In genomic region chr5:83931969-83932368, GRCh38 we compare ENCODE assay signal across 28 cellular contexts.
"Had no signal": no experiment of that assay in that cellular context is flagged by ENCODE, and none has a peak within 500 bp of the region (broad histone marks: within the 10 kb centered on the region; RNA-seq: fewer than 3 reads in every experiment).

No MANE protein-coding gene starts in this region.

- ATAC-seq: esophagus mucosa; foreskin keratinocyte; gastroesophageal sphincter; heart left ventricle; left lobe of liver; mucosa of descending colon; naive thymus-derived CD4-positive, alpha-beta T cell; sciatic nerve had no signal

- DNase-seq: cortex of kidney; effector CD4-positive, alpha-beta T cell; endodermal cell; foreskin keratinocyte; heart left ventricle; kidney; mesenchymal stem cell; mucosa of descending colon; naive thymus-derived CD4-positive, alpha-beta T cell; stimulated activated CD4-positive, alpha-beta T cell treated with anti-CD3 and anti-CD28 coated beads, Interleukin-12 subunit alpha, Interleukin-12 subunit beta, amount 100 ng/mL, for 4 hours; stimulated activated CD4-positive, alpha-beta T cell treated with anti-CD3 and anti-CD28 coated beads, Interleukin-1b, Interleukin-23, amount 100 ng/mL, for 48 hours; stimulated activated CD4-positive, alpha-beta T cell treated with anti-CD3 and anti-CD28 coated beads, Interleukin-4, amount 100 ng/mL, for 1 hour; stimulated activated CD8-positive, alpha-beta memory T cell treated with anti-CD3 and anti-CD28 coated beads, Interleukin-4, amount 100 ng/mL, for 48 hours; stimulated activated naive CD4-positive, alpha-beta T cell treated with Interleukin-2 at 50 U/mL for 16 hours; substantia nigra; testis had no signal

- H3K9me3 ChIP-seq: gastroesophageal sphincter, mucosa of descending colon, prostate gland, right atrium auricular region, testis, tibial nerve, vagina had no signal

- H3K27me3 ChIP-seq: foreskin keratinocyte, gastroesophageal sphincter, heart left ventricle, hepatocyte, neural progenitor cell, right atrium auricular region, testis, tibial nerve, vagina had no signal

- H3K36me3 ChIP-seq: gastroesophageal sphincter, heart left ventricle, neural progenitor cell, prostate gland, right atrium auricular region, tibial nerve, vagina had no signal

- H3K27ac ChIP-seq: epithelial cell of prostate, foreskin keratinocyte, gastroesophageal sphincter, heart left ventricle, hepatocyte, neural progenitor cell, prostate gland, right atrium auricular region, testis, tibial nerve, vagina had no signal

- H3K4me3 ChIP-seq: gastroesophageal sphincter, heart left ventricle, hepatocyte, mucosa of descending colon, neural progenitor cell, prostate gland, right atrium auricular region, smooth muscle cell, testis, tibial nerve, vagina had no signal

- H3K4me1 ChIP-seq: foreskin keratinocyte, gastroesophageal sphincter, heart left ventricle, neural progenitor cell, prostate gland, right atrium auricular region, testis, tibial nerve, vagina had no signal
